Comparison of ENCODE assay signal across 23 cellular contexts in the genomic region with DNA sequence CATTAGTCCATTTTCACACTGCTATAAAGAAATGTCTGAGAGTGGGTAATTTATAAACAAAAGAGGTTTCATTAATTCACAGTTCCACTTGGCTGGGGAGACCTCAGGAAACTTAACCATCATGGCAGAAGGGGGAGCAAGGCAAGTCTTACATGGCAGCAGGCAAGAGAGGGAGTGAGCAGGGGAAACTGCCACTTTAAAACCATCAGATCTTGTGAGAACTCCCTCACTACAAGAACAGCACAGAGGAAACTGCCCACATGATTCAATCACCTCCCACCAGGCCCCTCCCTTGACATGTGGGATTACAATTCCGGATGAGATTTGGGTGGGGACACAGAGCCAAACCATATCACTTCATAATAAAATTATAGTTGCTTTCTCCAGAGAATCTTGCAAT.
DNase-seq lines count a peak whose midpoint lies in the region; ATAC-seq and TF ChIP-seq lines count a peak whose summit lies in the region.
"Had no signal": no experiment of that assay in that cellular context is flagged by ENCODE, and none has a peak within 500 bp of the region (broad histone marks: within the 10 kb centered on the region; RNA-seq: fewer than 3 reads in every experiment).

No MANE protein-coding gene starts in this region.

- no peaks in the 10 kb centered on the region for H3K79me1 ChIP-seq in trophoblast cell (ENCODE audit: low read length)

- 92 to 100% methylated on average over 1 of the region's 1 CpG for whole genome bisulfite sequencing in endodermal cell (ENCODE audit: insufficient coverage in 1 of 2, insufficient read length in 1 of 2), 2 experiments
- no CpG with 5 or more reads among the region's 1 CpG for WGBS in trophoblast cell (ENCODE audit: extremely low coverage, insufficient coverage, insufficient read length)

- no peak overlapping the region for H3K4me2 ChIP-seq in trophoblast cell (ENCODE audit: low read length)
- H3K4me2 ChIP-seq: GM23338, KMS-11 had no signal

- H3K27me3 Mint-ChIP-seq in endodermal cell (ENCODE audit: insufficient read depth): peaks cover 4% of the 10 kb centered on the region
- H3K27me3 Mint-ChIP-seq: CD4-positive, CD25-positive, alpha-beta regulatory T cell had no signal

- no peak overlapping the region for H2BK120ac ChIP-seq in trophoblast cell (ENCODE audit: insufficient read depth, low read length, poor library complexity)

- peaks cover 10% of the 10 kb centered on the region for H3K4me1 ChIP-seq in endodermal cell (ENCODE audit: control insufficient read depth, insufficient read depth, low read length)
- no peaks in the 10 kb centered on the region for H3K4me1 ChIP-seq in trophoblast cell (ENCODE audit: control insufficient read depth in 1 of 2, insufficient read depth in 2 of 2, low read length in 2 of 2)

- H3K9ac ChIP-seq in endodermal cell (ENCODE audit: extremely low read depth, low read length, poor library complexity, severe bottlenecking): no peak overlapping the region
- no peak overlapping the region for H3K9ac ChIP-seq in trophoblast cell (ENCODE audit: low read length)
- H3K9ac ChIP-seq: KMS-11 had no signal

- no peak overlapping the region for H4K8ac ChIP-seq in trophoblast cell (ENCODE audit: low read depth, low read length)

- no peaks in the 10 kb centered on the region for H3K36me3 ChIP-seq in endodermal cell (ENCODE audit: control insufficient read depth, insufficient read depth, low read length)
- no peaks in the 10 kb centered on the region for H3K36me3 ChIP-seq in trophoblast cell (ENCODE audit: control insufficient read depth in 1 of 2, insufficient read depth in 2 of 2, low read length in 2 of 2)
- H3K36me3 ChIP-seq: MG63 had no signal

- peaks cover 37% of the 10 kb centered on the region for H3K4me1 Mint-ChIP-seq in endodermal cell

- ATAC-seq in GM19351 (IDR thresholded peaks at IDR 0.05; ENCODE audit: unreplicated experiment) (no peak), GM18520 (IDR thresholded peaks at IDR 0.05; ENCODE audit: unreplicated experiment) (no peak)
- ATAC-seq: PC-3 had no signal

- no peak overlapping the region for H3K4me3 Mint-ChIP-seq in endodermal cell
- H3K4me3 Mint-ChIP-seq: CD4-positive, CD25-positive, alpha-beta regulatory T cell; GM23338 had no signal

- no peak overlapping the region for H2AK5ac ChIP-seq in trophoblast cell (ENCODE audit: low read length)

- H2BK5ac ChIP-seq in trophoblast cell (ENCODE audit: low read depth, low read length, poor library complexity): no peak overlapping the region

- no peak overlapping the region for H2AFZ ChIP-seq in trophoblast cell (ENCODE audit: insufficient read depth, low read length, poor library complexity)

- H3K27ac Mint-ChIP-seq in endodermal cell: no peak overlapping the region
- H3K27ac Mint-ChIP-seq: GM23338 had no signal

- H3K4me3 ChIP-seq in endodermal cell (ENCODE audit: low read length): no peak overlapping the region
- no peak overlapping the region for H3K4me3 ChIP-seq in trophoblast cell (ENCODE audit: low read depth, low read length)
- H3K4me3 ChIP-seq: GM23338, MG63 had no signal

- no peak overlapping the region for H3K27ac ChIP-seq in endodermal cell (ENCODE audit: low read depth, low read length)
- H3K27ac ChIP-seq in trophoblast cell (ENCODE audit: low read depth, low read length): no peak overlapping the region
- H3K27ac ChIP-seq: KMS-11 had no signal

- peak; percentile 1 for DNase-seq in activated T-cell treated with anti-CD3 and anti-CD28 coated beads, Interleukin-2, amount 50 U/mL, for 48 hours
- DNase-seq in activated T-cell treated with anti-CD3 and anti-CD28 coated beads for 4 hours (no peak), endodermal cell (peak; percentile 33), trophoblast cell (no peak)
- peak; percentile 12 for DNase-seq in activated CD8-positive, alpha-beta memory T cell treated with anti-CD3 and anti-CD28 coated beads, Interleukin-2, amount 50 U/mL, for 48 hours
- DNase-seq in stimulated activated CD8-positive, alpha-beta memory T cell treated with anti-CD3 and anti-CD28 coated beads, Interleukin-4, amount 100 ng/mL, for 48 hours: peak; percentile 17
- DNase-seq: 8988T; CD4-positive, CD25-positive, alpha-beta regulatory T cell; COR-L47; DMS 273 treated with DMSO at 0.1 percent for 48 hours; NCI-H1048; NCI-H1436; NCI-H2029; NCI-H2171; NCI-H526; PC-3; RPMI8226; SIG-M5 had no signal

- no peak overlapping the region for H3K14ac ChIP-seq in trophoblast cell (ENCODE audit: low read length)

- no peak overlapping the region for H2BK12ac ChIP-seq in trophoblast cell (ENCODE audit: low read length)

- no peaks in the 10 kb centered on the region for H3K79me2 ChIP-seq in trophoblast cell (ENCODE audit: control insufficient read depth, insufficient read depth, low read length, poor library complexity)

- H3K36me3 Mint-ChIP-seq in endodermal cell (ENCODE audit: low read depth): no peaks in the 10 kb centered on the region
- H3K36me3 Mint-ChIP-seq: CD4-positive, CD25-positive, alpha-beta regulatory T cell had no signal

- no peak overlapping the region for H3K23ac ChIP-seq in trophoblast cell (ENCODE audit: low read length)

- no peak overlapping the region for H3K18ac ChIP-seq in trophoblast cell (ENCODE audit: low read length)

- H4K91ac ChIP-seq in trophoblast cell (ENCODE audit: low read depth, low read length): no peak overlapping the region

- no peaks in the 10 kb centered on the region for H3K9me3 Mint-ChIP-seq in endodermal cell

- H3K27me3 ChIP-seq in endodermal cell (ENCODE audit: control insufficient read depth, insufficient read depth, low read length, poor library complexity, severe bottlenecking): no peaks in the 10 kb centered on the region
- H3K27me3 ChIP-seq in trophoblast cell (ENCODE audit: insufficient read depth, low read length): no peaks in the 10 kb centered on the region
- H3K27me3 ChIP-seq: MG63 had no signal

- no peak for TF ChIP-seq CTCF in endodermal cell (conservative IDR thresholded peaks at IDR 0.05)

- no peaks in the 10 kb centered on the region for H3K9me3 ChIP-seq in endodermal cell (ENCODE audit: control insufficient read depth, low read length)
- peaks cover 3% of the 10 kb centered on the region for H3K9me3 ChIP-seq in trophoblast cell (ENCODE audit: insufficient read depth, low read depth, low read length)
- H3K9me3 ChIP-seq: MG63 had no signal

- no peak overlapping the region for H4K12ac ChIP-seq in trophoblast cell (ENCODE audit: low read depth, low read length)

- no peak overlapping the region for H3K4ac ChIP-seq in trophoblast cell (ENCODE audit: low read depth, low read length)

Comparison
In these comparisons a context has a peak if more than half of its experiments do, and no peak if none do; other contexts are left out.
1. DNase-seq: peak in activated T-cell treated with anti-CD3 and anti-CD28 coated beads, Interleukin-2, amount 50 U/mL, for 48 hours (2 of 2), activated CD8-positive, alpha-beta memory T cell treated with anti-CD3 and anti-CD28 coated beads, Interleukin-2, amount 50 U/mL, for 48 hours (single experiment), endodermal cell (single experiment) and stimulated activated CD8-positive, alpha-beta memory T cell treated with anti-CD3 and anti-CD28 coated beads, Interleukin-4, amount 100 ng/mL, for 48 hours (single experiment); none in activated T-cell treated with anti-CD3 and anti-CD28 coated beads for 4 hours (single experiment) and trophoblast cell (0 of 2).